In genomic region chr10:25933653-25934608, GRCh38 we compare ENCODE assay signal across 9 cellular contexts. TPM values are rescaled to one million over a fixed set of nuclear protein-coding genes. Genes with fewer than 3 reads are reported as not detected.
DNase-seq lines count a peak whose midpoint lies in the region; ATAC-seq lines count a peak whose summit lies in the region.
"Had no signal": no experiment of that assay in that cellular context is flagged by ENCODE, and none has a peak within 500 bp of the region (broad histone marks: within the 10 kb centered on the region; RNA-seq: fewer than 3 reads in every experiment).

MYO3A (plus strand) TSS chr10:25934229; CDS start chr10:25952111, 17,882 bp downstream.

- intact Hi-C loops in left cardiac atrium (cut with DNase I): no loop called here
- intact Hi-C loops in cardiac septum (cut with DNase I): no loop called here

- H3K9ac ChIP-seq in muscle layer of colon (ENCODE audit: low read length): no peak within 1 kb of the TSS

- peaks cover 41% of the 10 kb centered on the region for H3K27me3 Mint-ChIP-seq in central memory CD8-positive, alpha-beta T cell

- H3K4me3 Mint-ChIP-seq in central memory CD8-positive, alpha-beta T cell: peak within 1 kb of the TSS; percentile 19

- no peaks in the 10 kb centered on the region for H3K4me1 Mint-ChIP-seq in central memory CD8-positive, alpha-beta T cell

- no peaks in the 10 kb centered on the region for H3K9me3 Mint-ChIP-seq in central memory CD8-positive, alpha-beta T cell

- H3K27me3 ChIP-seq in muscle layer of colon (ENCODE audit: control insufficient read depth in 1 of 2, insufficient read depth in 2 of 2, low read length in 2 of 2): peaks cover 14 to 20% of the 10 kb centered on the region in 2 donors

- ATAC-seq in left cardiac atrium (peak; percentile 19 to 44), GM21526 (IDR thresholded peaks at IDR 0.05; ENCODE audit: low FRiP score, unreplicated experiment) (no peak), GM19397 (IDR thresholded peaks at IDR 0.05; ENCODE audit: unreplicated experiment) (no peak)
- ATAC-seq in central memory CD8-positive, alpha-beta T cell (replicated peaks; ENCODE audit: extremely low read depth, poor library complexity, severe bottlenecking): no peak

- no peak within 1 kb of the TSS for H3K27ac Mint-ChIP-seq in central memory CD8-positive, alpha-beta T cell (ENCODE audit: low read depth)

- H3K27ac ChIP-seq in muscle layer of colon (ENCODE audit: low read depth, low read length): no peak within 1 kb of the TSS

- H3K36me3 ChIP-seq in muscle layer of colon (ENCODE audit: insufficient read depth, low read length): no peaks in the 10 kb centered on the region

- no peaks in the 10 kb centered on the region for H3K9me3 ChIP-seq in muscle layer of colon (ENCODE audit: low read length)

- H3K4me3 ChIP-seq in muscle layer of colon (ENCODE audit: low read depth in 1 of 2, low read length in 2 of 2): peak within 1 kb of the TSS; percentile 27 to 45

- no peaks in the 10 kb centered on the region for H3K36me3 Mint-ChIP-seq in central memory CD8-positive, alpha-beta T cell (ENCODE audit: insufficient read depth)

- no peaks in the 10 kb centered on the region for H3K4me1 ChIP-seq in muscle layer of colon (ENCODE audit: insufficient read depth, low read length)

- DNase-seq in left cardiac atrium: no peak
- DNase-seq in cardiac septum (ENCODE audit: low spot score): no peak
- no peak for DNase-seq in central memory CD8-positive, alpha-beta T cell (ENCODE audit: low spot score in 2 of 2)
- no peak for DNase-seq in HuH-7.5 (ENCODE audit: low spot score)
- no peak for DNase-seq in amniotic stem cell (lab: John Stamatoyannopoulos, UW)

RNA-seq across cellular contexts. Expression of gene MYO3A, which starts in this region (rescaled TPM):
- total RNA-seq in left cardiac atrium: not detected
- not detected for total RNA-seq in cardiac septum
- total RNA-seq: T-helper 2 cell treated with Interferon-gamma antibody and Interleukin-4, amounts not matched to agents 100 ng/mL and 5 ng/mL, for 36 hours had no signal

Comparison
In these comparisons a context has a peak if more than half of its experiments do, and no peak if none do; other contexts are left out.
1. Peak in ATAC-seq in left cardiac atrium; RNA of the gene not detected or under 1 TPM.